21 cellular contexts compared by ENCODE assay signal in the genomic region with DNA sequence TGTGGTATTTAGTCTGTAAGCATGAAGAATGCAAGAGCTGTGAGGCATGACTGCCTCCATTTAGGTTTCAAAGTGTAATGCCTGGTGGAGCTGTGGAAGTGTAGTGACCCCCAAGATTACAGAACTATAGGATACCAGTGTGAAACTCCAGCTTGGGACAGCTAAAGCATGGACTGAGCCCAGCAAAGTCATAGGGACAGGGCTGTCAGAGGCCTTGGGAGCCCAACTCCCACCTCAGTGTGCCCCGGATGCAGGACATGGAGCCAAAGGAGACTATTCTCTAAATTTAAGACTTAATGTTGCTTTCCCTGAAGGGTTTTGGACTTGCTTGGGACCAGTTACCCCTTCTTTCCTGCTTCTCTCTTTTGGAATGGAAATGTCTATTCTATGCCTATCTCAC. TPM values are rescaled to one million over a fixed set of nuclear protein-coding genes. Genes with fewer than 3 reads are reported as not detected.
"Had no signal": no experiment of that assay in that cellular context is flagged by ENCODE, and none has a peak within 500 bp of the region (broad histone marks: within the 10 kb centered on the region; RNA-seq: fewer than 3 reads in every experiment).

No MANE protein-coding gene starts in this region.

- H3K36me3 Mint-ChIP-seq: mesothelial cell of epicardium; stimulated activated naive B cell treated with anti-CD40 and anti-IgM and Interleukin-4, amounts not matched to agents 10 μg/mL and 1 μg/mL and 100 μg/mL, for 72 hours had no signal

- DNase-seq: activated CD4-positive, alpha-beta T cell treated with anti-CD3 and anti-CD28 coated beads, Interleukin-2, amount 10 ng/mL, durations not matched to agents 7 days and 5 days; activated CD4-positive, CD25-positive, alpha-beta regulatory T cell; activated effector memory CD4-positive, alpha-beta T cell treated with anti-CD3 and anti-CD28 coated beads, Interleukin-2, amount 50 U/mL, for 16 hours; foreskin melanocyte; hypothalamus; islet precursor cell; nephron progenitor cell; nucleus accumbens; stimulated activated CD4-positive, alpha-beta T cell treated with anti-CD3 and anti-CD28 coated beads, Interleukin-4, amount 100 ng/mL, for 24 hours; stimulated activated naive B cell treated with anti-CD40 and anti-IgM and Interleukin-4, amounts not matched to agents 10 μg/mL and 1 μg/mL and 100 μg/mL, for 72 hours; T1000; upper lobe of right lung had no signal

- H3K36me3 ChIP-seq: ascending aorta, upper lobe of right lung had no signal

- H3K27ac ChIP-seq: ascending aorta, coronary artery, upper lobe of right lung had no signal

- H3K4me3 ChIP-seq: ascending aorta, coronary artery, lung, upper lobe of right lung had no signal

- ATAC-seq: left lobe of liver; sciatic nerve; stimulated activated naive B cell treated with anti-CD40 and anti-IgM and Interleukin-4, amounts not matched to agents 10 μg/mL and 1 μg/mL and 100 μg/mL, for 72 hours; upper lobe of right lung had no signal

- H3K4me3 Mint-ChIP-seq: activated CD4-positive, alpha-beta T cell treated with anti-CD3 and anti-CD28 coated beads, Interleukin-2, amount 10 ng/mL, durations not matched to agents 7 days and 5 days; mesothelial cell of epicardium; nephron progenitor cell; stimulated activated naive B cell treated with anti-CD40 and anti-IgM and Interleukin-4, amounts not matched to agents 10 μg/mL and 1 μg/mL and 100 μg/mL, for 72 hours had no signal

- H3K27me3 Mint-ChIP-seq: activated CD4-positive, alpha-beta T cell treated with anti-CD3 and anti-CD28 coated beads, Interleukin-2, amount 10 ng/mL, durations not matched to agents 7 days and 5 days had no signal

- H3K9me3 ChIP-seq: ascending aorta, upper lobe of right lung had no signal

- H3K4me1 ChIP-seq: ascending aorta, upper lobe of right lung had no signal

- H3K9me3 Mint-ChIP-seq: mesothelial cell of epicardium; nephron progenitor cell; stimulated activated naive B cell treated with anti-CD40 and anti-IgM and Interleukin-4, amounts not matched to agents 10 μg/mL and 1 μg/mL and 100 μg/mL, for 72 hours had no signal

- H3K27ac Mint-ChIP-seq: mesothelial cell of epicardium; nephron progenitor cell; stimulated activated naive B cell treated with anti-CD40 and anti-IgM and Interleukin-4, amounts not matched to agents 10 μg/mL and 1 μg/mL and 100 μg/mL, for 72 hours had no signal

- H3K27me3 ChIP-seq: ascending aorta, upper lobe of right lung had no signal

- H3K4me1 Mint-ChIP-seq: mesothelial cell of epicardium, nephron progenitor cell had no signal

RNA-seq across cellular contexts. Expression of a gene that starts 10.8 kb away (rescaled TPM):
- total RNA-seq: ascending aorta, epithelial cell of proximal tubule, left lobe of liver, mesothelial cell of epicardium had no signal
- polyA plus RNA-seq: fibroblast of lung had no signal

RNA-seq across cellular contexts. Expression of a gene that starts 45.1 kb away (rescaled TPM):
- total RNA-seq: activated CD4-positive, alpha-beta T cell treated with anti-CD3 and anti-CD28 coated beads, Interleukin-2, amount 10 ng/mL, durations not matched to agents 7 days and 5 days; ascending aorta; epithelial cell of proximal tubule; fibroblast of lung; left lobe of liver; lung; mesothelial cell of epicardium; sciatic nerve; upper lobe of right lung had no signal
- polyA plus RNA-seq: fibroblast of lung, lung, thymus had no signal
